Comparison of ENCODE assay signal across 26 cellular contexts in the genomic region with DNA sequence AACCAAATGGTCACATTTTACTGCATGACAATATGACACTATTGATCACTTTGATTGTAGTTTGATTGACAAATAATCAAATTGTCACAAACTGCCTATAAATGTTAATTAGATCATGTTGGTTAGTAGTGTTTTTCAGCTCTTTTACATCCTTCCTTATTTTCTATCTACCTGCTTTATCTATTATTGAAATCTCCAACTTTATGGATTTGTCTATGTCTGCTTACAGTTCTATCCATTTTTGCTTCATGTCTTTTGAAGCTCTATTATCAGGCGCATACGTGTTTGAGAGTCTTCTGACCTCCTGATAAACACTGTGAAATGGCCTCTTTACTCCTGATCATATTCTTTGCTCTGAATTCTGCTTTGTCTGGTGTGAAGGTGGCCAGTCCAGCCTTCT.
"Had no signal": no experiment of that assay in that cellular context is flagged by ENCODE, and none has a peak within 500 bp of the region (broad histone marks: within the 10 kb centered on the region; RNA-seq: fewer than 3 reads in every experiment).

No MANE protein-coding gene starts in this region.

- H3K36me3 ChIP-seq: thoracic aorta, upper lobe of right lung, uterus had no signal

- H3K4me1 ChIP-seq: thyroid gland, tibial artery, transverse colon, upper lobe of left lung, upper lobe of right lung, uterus had no signal

- DNase-seq: stimulated activated CD4-positive, alpha-beta T cell treated with anti-CD3 and anti-CD28 coated beads, Interleukin-2, amount 100 ng/mL, for 48 hours; stimulated activated CD4-positive, alpha-beta T cell treated with anti-CD3 and anti-CD28 coated beads, Interleukin-4, amount 100 ng/mL, for 1 hour; stimulated activated CD4-positive, alpha-beta T cell treated with anti-CD3 and anti-CD28 coated beads, Interleukin-4, amount 100 ng/mL, for 24 hours; stimulated activated CD4-positive, alpha-beta T cell treated with anti-CD3 and anti-CD28 coated beads, Interleukin-4, amount 100 ng/mL, for 4 hours; stimulated activated CD8-positive, alpha-beta memory T cell treated with anti-CD3 and anti-CD28 coated beads, Interleukin-4, amount 100 ng/mL, for 48 hours; stimulated activated naive B cell treated with anti-CD40 and anti-IgM and Interleukin-4, amounts not matched to agents 10 μg/mL and 1 μg/mL and 100 μg/mL, for 72 hours; stimulated activated naive CD4-positive, alpha-beta T cell; stimulated activated naive CD4-positive, alpha-beta T cell treated with Interleukin-2 at 50 U/mL for 16 hours; stimulated activated naive CD8-positive, alpha-beta T cell treated with anti-CD3 and anti-CD28 coated beads, Interleukin-15, amount 100 ng/mL, for 72 hours; stimulated activated naive CD8-positive, alpha-beta T cell treated with anti-CD3 and anti-CD28 coated beads, Interleukin-15, Interleukin-2, amounts not matched to agents 100 U/mL and 50 U/mL, for 24 hours; stomach; substantia nigra; testis; thyroid gland; tibial artery; transverse colon; trophoblast cell; upper lobe of left lung; upper lobe of right lung; uterus had no signal

- ATAC-seq: stimulated activated memory B cell treated with anti-CD40 and anti-IgM and Interleukin-4, amounts not matched to agents 10 μg/mL and 1 μg/mL and 100 μg/mL, for 72 hours; stimulated activated naive CD8-positive, alpha-beta T cell treated with anti-CD3 and anti-CD28 coated beads, Interleukin-15, Interleukin-2, amounts not matched to agents 100 U/mL and 50 U/mL, for 24 hours; upper lobe of right lung had no signal

- FAIRE-seq: urothelium cell line had no signal

- H3K27ac ChIP-seq: stomach, suprapubic skin, testis, thoracic aorta, thyroid gland, tibial artery, tibial nerve, transverse colon, upper lobe of left lung, upper lobe of right lung, uterus, vagina had no signal

- H3K4me3 ChIP-seq: stomach, suprapubic skin, testis, thoracic aorta, thyroid gland, tibial artery, tibial nerve, transverse colon, upper lobe of left lung, upper lobe of right lung, uterus, vagina had no signal

- H3K27me3 ChIP-seq: stomach, suprapubic skin, testis, thyroid gland, tibial artery, tibial nerve, transverse colon, upper lobe of left lung, upper lobe of right lung, uterus, vagina had no signal

- H3K9me3 ChIP-seq: suprapubic skin, testis, thyroid gland had no signal
